Comparison of ENCODE assay signal across 17 cellular contexts in genomic region chr21:33241846-33242245, GRCh38. TPM values are rescaled to one million over a fixed set of nuclear protein-coding genes. Genes with fewer than 3 reads are reported as not detected.
DNase-seq lines count a peak whose midpoint lies in the region; ATAC-seq and TF ChIP-seq lines count a peak whose summit lies in the region.
"Had no signal": no experiment of that assay in that cellular context is flagged by ENCODE, and none has a peak within 500 bp of the region (broad histone marks: within the 10 kb centered on the region; RNA-seq: fewer than 3 reads in every experiment).

No MANE protein-coding gene starts in this region.

- peaks cover 34% of the 10 kb centered on the region for H3K36me3 ChIP-seq in Loucy (ENCODE audit: insufficient read depth, low read length)

- no peak for ATAC-seq in activated CD8-positive, alpha-beta T cell treated with anti-CD3 and anti-CD28 coated beads, Interleukin-2, amount 10 ng/mL, durations not matched to agents 7 days and 5 days
- ATAC-seq in natural killer cell: no peak
- ATAC-seq in HG03280 (IDR thresholded peaks at IDR 0.05; ENCODE audit: unreplicated experiment): no peak
- ATAC-seq: HepG2 had no signal

- no peaks in the 10 kb centered on the region for H3K27me3 Mint-ChIP-seq in activated naive CD4-positive, alpha-beta T cell treated with anti-CD3 and anti-CD28 coated beads for 36 hours (ENCODE audit: low read depth)
- H3K27me3 Mint-ChIP-seq in activated CD8-positive, alpha-beta T cell treated with anti-CD3 and anti-CD28 coated beads, Interleukin-2, amount 10 ng/mL, durations not matched to agents 7 days and 5 days (ENCODE audit: low read depth): no peaks in the 10 kb centered on the region
- no peaks in the 10 kb centered on the region for H3K27me3 Mint-ChIP-seq in natural killer cell (ENCODE audit: low read depth in 2 of 2)

- CTCF ChIA-PET in activated naive CD4-positive, alpha-beta T cell treated with anti-CD3 and anti-CD28 coated beads for 36 hours (lab: Charles Lee): no interaction called here
- CTCF ChIA-PET in activated CD8-positive, alpha-beta T cell treated with anti-CD3 and anti-CD28 coated beads, Interleukin-2, amount 10 ng/mL, durations not matched to agents 7 days and 5 days (lab: Charles Lee): interaction anchor here (1.8 to 2.8 kb wide), 2 partner anchors 45 to 119 kb away, joined by 6 to 14 read pairs; no protein-coding TSS in a partner anchor

- peaks cover 86% of the 10 kb centered on the region for H3K4me1 Mint-ChIP-seq in activated naive CD4-positive, alpha-beta T cell treated with anti-CD3 and anti-CD28 coated beads for 36 hours (ENCODE audit: low read depth)
- H3K4me1 Mint-ChIP-seq in activated CD8-positive, alpha-beta T cell treated with anti-CD3 and anti-CD28 coated beads, Interleukin-2, amount 10 ng/mL, durations not matched to agents 7 days and 5 days (ENCODE audit: low read depth): peaks cover 86% of the 10 kb centered on the region
- H3K4me1 Mint-ChIP-seq in natural killer cell: peaks cover 82 to 88% of the 10 kb centered on the region in 2 donors

- intact Hi-C loops in activated naive CD4-positive, alpha-beta T cell treated with anti-CD3 and anti-CD28 coated beads for 36 hours (cut with micrococcal nuclease): no loop called here
- intact Hi-C loops in natural killer cell (cut with micrococcal nuclease): no loop called here

- H3K27ac Mint-ChIP-seq in activated naive CD4-positive, alpha-beta T cell treated with anti-CD3 and anti-CD28 coated beads for 36 hours: peak overlapping the region; percentile 31
- H3K27ac Mint-ChIP-seq in activated CD8-positive, alpha-beta T cell treated with anti-CD3 and anti-CD28 coated beads, Interleukin-2, amount 10 ng/mL, durations not matched to agents 7 days and 5 days: peak overlapping the region; percentile 58
- peak overlapping the region; percentile 91 to 97 for H3K27ac Mint-ChIP-seq in natural killer cell

- peaks cover 37% of the 10 kb centered on the region for H3K36me3 Mint-ChIP-seq in activated naive CD4-positive, alpha-beta T cell treated with anti-CD3 and anti-CD28 coated beads for 36 hours (ENCODE audit: low read depth)
- H3K36me3 Mint-ChIP-seq in activated CD8-positive, alpha-beta T cell treated with anti-CD3 and anti-CD28 coated beads, Interleukin-2, amount 10 ng/mL, durations not matched to agents 7 days and 5 days (ENCODE audit: low read depth): peaks cover 69% of the 10 kb centered on the region
- peaks cover 36% of the 10 kb centered on the region for H3K36me3 Mint-ChIP-seq in natural killer cell

- H3K4me3 Mint-ChIP-seq in activated naive CD4-positive, alpha-beta T cell treated with anti-CD3 and anti-CD28 coated beads for 36 hours: no peak overlapping the region
- H3K4me3 Mint-ChIP-seq in activated CD8-positive, alpha-beta T cell treated with anti-CD3 and anti-CD28 coated beads, Interleukin-2, amount 10 ng/mL, durations not matched to agents 7 days and 5 days: no peak overlapping the region
- H3K4me3 Mint-ChIP-seq in natural killer cell: peak overlapping the region; percentile 68

- H3K4me1 ChIP-seq in Loucy (ENCODE audit: insufficient read depth, low read length, poor library complexity, severe bottlenecking): peaks cover 92% of the 10 kb centered on the region

- H3K9ac ChIP-seq in Loucy (ENCODE audit: low read depth, low read length, poor library complexity, severe bottlenecking): peak overlapping the region; percentile 60
- H3K9ac ChIP-seq: SK-N-SH had no signal

- peaks cover 9% of the 10 kb centered on the region for H3F3A ChIP-seq in Loucy (ENCODE audit: low read depth)

- H3K4me3 ChIP-seq in Loucy (ENCODE audit: low read length, poor library complexity, severe bottlenecking): peak overlapping the region; percentile 31
- H3K4me3 ChIP-seq: smooth muscle cell, thoracic aorta had no signal

- no peaks in the 10 kb centered on the region for H3K27me3 ChIP-seq in Loucy (ENCODE audit: insufficient read depth, low read length, poor library complexity, severe bottlenecking)

- peaks cover 10% of the 10 kb centered on the region for H4K20me1 ChIP-seq in Loucy (ENCODE audit: insufficient read depth, low read length, poor library complexity, severe bottlenecking)

- DNase-seq in activated naive CD4-positive, alpha-beta T cell treated with anti-CD3 and anti-CD28 coated beads for 36 hours: peak; percentile 48
- DNase-seq in activated naive CD4-positive, alpha-beta T cell treated with anti-CD3 and anti-CD28 coated beads, Interleukin-2, amount 50 U/mL, for 16 hours: no peak
- peak; percentile 36 for DNase-seq in activated CD8-positive, alpha-beta T cell treated with anti-CD3 and anti-CD28 coated beads, Interleukin-2, amount 10 ng/mL, durations not matched to agents 7 days and 5 days
- DNase-seq in natural killer cell: no peak
- DNase-seq in 8988T: no peak
- no peak for DNase-seq in amygdala (lab: John Stamatoyannopoulos, UW)
- DNase-seq: glutamatergic neuron; GOT3; NCI-H2081 treated with DMSO at 0.1 percent for 48 hours; NCI-H774; SK-N-SH; stimulated activated CD4-positive, alpha-beta T cell treated with anti-CD3 and anti-CD28 coated beads, Interleukin-4, amount 100 ng/mL, for 4 hours had no signal

- no peaks in the 10 kb centered on the region for H3K9me2 ChIP-seq in Loucy (replicated peaks; ENCODE audit: low read depth, low read length)
- H3K9me2 ChIP-seq: SK-N-SH had no signal

- H3K79me2 ChIP-seq in Loucy (ENCODE audit: insufficient read depth, low read length): peaks cover 89% of the 10 kb centered on the region

- H3K9me3 Mint-ChIP-seq in activated naive CD4-positive, alpha-beta T cell treated with anti-CD3 and anti-CD28 coated beads for 36 hours: no peaks in the 10 kb centered on the region
- H3K9me3 Mint-ChIP-seq in activated CD8-positive, alpha-beta T cell treated with anti-CD3 and anti-CD28 coated beads, Interleukin-2, amount 10 ng/mL, durations not matched to agents 7 days and 5 days (ENCODE audit: insufficient read depth): no peaks in the 10 kb centered on the region
- H3K9me3 Mint-ChIP-seq in natural killer cell: no peaks in the 10 kb centered on the region

- H3K9me3 ChIP-seq in Loucy (ENCODE audit: insufficient read depth, low read depth, low read length): no peaks in the 10 kb centered on the region
- H3K9me3 ChIP-seq: SK-N-SH, thoracic aorta had no signal

- H2AFZ ChIP-seq in Loucy (ENCODE audit: low read length): no peak overlapping the region

- TF ChIP-seq CTCF in Loucy (conservative IDR thresholded peaks at IDR 0.05; ENCODE audit: low read length) (no peak), natural killer cell (IDR thresholded peaks at IDR 0.05) (no peak)

- POLR2A ChIA-PET in activated CD8-positive, alpha-beta T cell treated with anti-CD3 and anti-CD28 coated beads, Interleukin-2, amount 10 ng/mL, durations not matched to agents 7 days and 5 days (lab: Charles Lee): interaction anchor here (1.6 kb wide), 1 partner anchor 13 kb away, joined by 6 read pairs; no protein-coding TSS in a partner anchor

- H3K4me2 ChIP-seq in Loucy (ENCODE audit: low read depth, low read length, poor library complexity, severe bottlenecking): peak overlapping the region; percentile 55
- H3K4me2 ChIP-seq: SK-N-SH, smooth muscle cell had no signal

RNA-seq across cellular contexts. Expression of gene IFNAR2, which starts 12.1 kb away (rescaled TPM):
- 10 to 100 TPM; 16.6 to 19.4 TPM for total RNA-seq in activated naive CD4-positive, alpha-beta T cell treated with anti-CD3 and anti-CD28 coated beads for 36 hours
- 10 to 100 TPM; 54.6 to 62.4 TPM for total RNA-seq in activated CD8-positive, alpha-beta T cell treated with anti-CD3 and anti-CD28 coated beads, Interleukin-2, amount 10 ng/mL, durations not matched to agents 7 days and 5 days
- total RNA-seq in natural killer cell: 100 to 1,000 TPM in 1 of 3 donors, 10 to 100 TPM in 2; 65.4 to 105 (median 70.9) TPM

RNA-seq across cellular contexts. Expression of gene IL10RB, which starts 24.3 kb away (rescaled TPM):
- 10 to 100 TPM; 23.9 TPM for total RNA-seq in activated naive CD4-positive, alpha-beta T cell treated with anti-CD3 and anti-CD28 coated beads for 36 hours
- total RNA-seq in activated CD8-positive, alpha-beta T cell treated with anti-CD3 and anti-CD28 coated beads, Interleukin-2, amount 10 ng/mL, durations not matched to agents 7 days and 5 days: 10 to 100 TPM; 37.1 to 44.2 TPM
- 10 to 100 TPM; 18.4 to 27.8 (median 27.3) TPM for total RNA-seq in natural killer cell

Comparison
In these comparisons a context has a peak if more than half of its experiments do, and no peak if none do; other contexts are left out.
1. DNase-seq: peak in activated naive CD4-positive, alpha-beta T cell treated with anti-CD3 and anti-CD28 coated beads for 36 hours (single experiment) and activated CD8-positive, alpha-beta T cell treated with anti-CD3 and anti-CD28 coated beads, Interleukin-2, amount 10 ng/mL, durations not matched to agents 7 days and 5 days (single experiment); none in activated naive CD4-positive, alpha-beta T cell treated with anti-CD3 and anti-CD28 coated beads, Interleukin-2, amount 50 U/mL, for 16 hours (single experiment), natural killer cell (single experiment), 8988T (single experiment) and amygdala (0 of 56).
2. H3K27ac Mint-ChIP-seq: peak in every context shown above with its lines; median percentile 94 in natural killer cell; 58 in activated CD8-positive, alpha-beta T cell treated with anti-CD3 and anti-CD28 coated beads, Interleukin-2, amount 10 ng/mL, durations not matched to agents 7 days and 5 days; 31 in activated naive CD4-positive, alpha-beta T cell treated with anti-CD3 and anti-CD28 coated beads for 36 hours.